In the genomic region with DNA sequence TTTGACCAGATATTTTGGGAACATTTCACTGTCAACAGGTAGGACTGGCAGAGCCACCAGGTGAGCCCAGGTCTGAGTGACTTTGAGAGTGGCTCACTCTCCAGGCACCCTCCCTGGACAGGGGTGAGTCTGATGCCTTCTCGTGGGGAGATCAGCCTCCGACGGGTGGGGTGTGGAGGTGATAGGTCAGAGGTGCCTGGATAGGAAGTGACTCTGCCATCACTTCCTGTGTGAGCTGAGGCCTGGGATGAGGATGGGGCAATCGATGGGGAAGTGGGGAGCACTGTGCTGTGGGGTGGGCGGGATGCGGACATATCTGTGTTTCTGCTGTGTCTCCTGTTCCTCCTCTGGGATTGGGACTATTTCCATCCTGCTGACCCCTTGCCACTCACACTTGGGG, we compare ENCODE assay signal across 22 cellular contexts.
"Had no signal": no experiment of that assay in that cellular context is flagged by ENCODE, and none has a peak within 500 bp of the region (broad histone marks: within the 10 kb centered on the region; RNA-seq: fewer than 3 reads in every experiment).

No MANE protein-coding gene starts in this region.

- H3K4me1 Mint-ChIP-seq: nephron had no signal

- H3K36me3 ChIP-seq: tibial artery, uterus had no signal

- FAIRE-seq: colon had no signal

- H3K36me3 Mint-ChIP-seq: activated naive CD4-positive, alpha-beta T cell treated with anti-CD3 and anti-CD28 coated beads, Interleukin-2, amount 10 ng/mL, durations not matched to agents 7 days and 5 days; brain; mesothelial cell of epicardium had no signal

- ATAC-seq: activated CD8-positive, alpha-beta T cell treated with anti-CD3 and anti-CD28 coated beads, Interleukin-2, amount 10 ng/mL, durations not matched to agents 7 days and 5 days; activated naive CD8-positive, alpha-beta T cell treated with anti-CD3 and anti-CD28 coated beads, Interleukin-2, amount 50 U/mL, for 24 hours; left cardiac atrium; stimulated activated naive CD8-positive, alpha-beta T cell treated with anti-CD3 and anti-CD28 coated beads, Interleukin-15, Interleukin-2, amounts not matched to agents 100 U/mL and 50 U/mL, for 24 hours had no signal

- H3K4me1 ChIP-seq: uterus had no signal

- H3K4me3 Mint-ChIP-seq: activated CD4-positive, alpha-beta T cell treated with anti-CD3 and anti-CD28 coated beads, Interleukin-2, amount 10 ng/mL, durations not matched to agents 7 days and 5 days; activated CD8-positive, alpha-beta T cell treated with anti-CD3 and anti-CD28 coated beads, Interleukin-2, amount 10 ng/mL, durations not matched to agents 7 days and 5 days; activated naive CD4-positive, alpha-beta T cell treated with anti-CD3 and anti-CD28 coated beads, Interleukin-2, amount 10 ng/mL, durations not matched to agents 7 days and 5 days; activated naive CD8-positive, alpha-beta T cell treated with anti-CD3 and anti-CD28 coated beads, Interleukin-2, amount 50 U/mL, for 24 hours; activated T-cell treated with anti-CD3 and anti-CD28 coated beads, Interleukin-2, amount 50 U/mL, for 24 hours; brain; mesothelial cell of epicardium; nephron had no signal

- H3K4me3 ChIP-seq: dorsolateral prefrontal cortex, tibial artery, uterus had no signal

- H3K27ac Mint-ChIP-seq: activated CD4-positive, alpha-beta T cell treated with anti-CD3 and anti-CD28 coated beads, Interleukin-2, amount 10 ng/mL, durations not matched to agents 7 days and 5 days; activated CD8-positive, alpha-beta T cell treated with anti-CD3 and anti-CD28 coated beads, Interleukin-2, amount 10 ng/mL, durations not matched to agents 7 days and 5 days; activated naive CD8-positive, alpha-beta T cell treated with anti-CD3 and anti-CD28 coated beads, Interleukin-2, amount 50 U/mL, for 24 hours; activated T-cell treated with anti-CD3 and anti-CD28 coated beads, Interleukin-2, amount 50 U/mL, for 24 hours; brain; mesothelial cell of epicardium; nephron; progenitor cell of endocrine pancreas had no signal

- H3K9me3 Mint-ChIP-seq: activated CD4-positive, alpha-beta T cell treated with anti-CD3 and anti-CD28 coated beads, Interleukin-2, amount 10 ng/mL, durations not matched to agents 7 days and 5 days; activated naive CD4-positive, alpha-beta T cell treated with anti-CD3 and anti-CD28 coated beads, Interleukin-2, amount 10 ng/mL, durations not matched to agents 7 days and 5 days; activated naive CD8-positive, alpha-beta T cell treated with anti-CD3 and anti-CD28 coated beads, Interleukin-2, amount 50 U/mL, for 24 hours; activated T-cell treated with anti-CD3 and anti-CD28 coated beads, Interleukin-2, amount 50 U/mL, for 24 hours; brain; mesothelial cell of epicardium; nephron had no signal

- H3K27ac ChIP-seq: dorsolateral prefrontal cortex, tibial artery, uterus had no signal

- H3K9me3 ChIP-seq: tibial artery, uterus had no signal

- DNase-seq: activated CD4-positive, alpha-beta T cell treated with anti-CD3 and anti-CD28 coated beads, Interleukin-2, amount 10 ng/mL, durations not matched to agents 7 days and 5 days; activated CD4-positive, CD25-positive, alpha-beta regulatory T cell; activated CD8-positive, alpha-beta T cell treated with anti-CD3 and anti-CD28 coated beads, Interleukin-2, amount 10 ng/mL, durations not matched to agents 7 days and 5 days; activated naive CD4-positive, alpha-beta T cell treated with anti-CD3 and anti-CD28 coated beads, Interleukin-2, amount 10 ng/mL, durations not matched to agents 7 days and 5 days; activated naive CD8-positive, alpha-beta T cell treated with anti-CD3 and anti-CD28 coated beads, Interleukin-2, amount 50 U/mL, for 24 hours; activated T-cell treated with anti-CD3 and anti-CD28 coated beads, Interleukin-2, amount 50 U/mL, for 24 hours; anterior cingulate cortex; caudate nucleus; dorsolateral prefrontal cortex; left cardiac atrium; occipital lobe; stimulated activated CD4-positive, alpha-beta T cell treated with anti-CD3 and anti-CD28 coated beads, Interleukin-12 subunit alpha, Interleukin-12 subunit beta, amount 100 ng/mL, for 4 hours; stimulated activated CD4-positive, alpha-beta T cell treated with anti-CD3 and anti-CD28 coated beads, Interleukin-2, amount 100 ng/mL, for 24 hours; stimulated activated naive CD8-positive, alpha-beta T cell treated with anti-CD3 and anti-CD28 coated beads, Interleukin-15, Interleukin-2, amounts not matched to agents 100 U/mL and 50 U/mL, for 24 hours; substantia nigra; tibial artery; uterus had no signal
